ENCODE assay signal across 9 cellular contexts in genomic region chr3:138941259-138941885, GRCh38.
DNase-seq lines count a peak whose midpoint lies in the region; ATAC-seq and TF ChIP-seq lines count a peak whose summit lies in the region.
"Had no signal": no experiment of that assay in that cellular context is flagged by ENCODE, and none has a peak within 500 bp of the region (broad histone marks: within the 10 kb centered on the region; RNA-seq: fewer than 3 reads in every experiment).

No MANE protein-coding gene starts in this region.

- peak; percentile 63 for DNase-seq in stimulated activated CD4-positive, alpha-beta T cell treated with anti-CD3 and anti-CD28 coated beads, Interleukin-15, amount 100 ng/mL, for 24 hours
- DNase-seq in stimulated activated CD4-positive, alpha-beta T cell treated with anti-CD3 and anti-CD28 coated beads, Interleukin-1b, Interleukin-23, amount 100 ng/mL, for 48 hours: no peak
- DNase-seq in NCI-H146 treated with DMSO at 0.1 percent for 48 hours (lab: John Stamatoyannopoulos, UW; ENCODE audit: unreplicated experiment): peak; percentile 13
- DNase-seq in ecto neural progenitor cell (ENCODE audit: low spot score): peak; percentile 83
- no peak for DNase-seq in retinal pigment epithelial cell (ENCODE audit: low read depth)
- DNase-seq in T-helper 2 cell treated with Interferon-gamma antibody and Interleukin-4, amounts not matched to agents 5 μg/mL and 100 μg/mL, for 36 hours (ENCODE audit: low spot score): no peak

- no peaks in the 10 kb centered on the region for H3K9me3 Mint-ChIP-seq in T-helper 2 cell treated with Interferon-gamma antibody and Interleukin-4, amounts not matched to agents 5 μg/mL and 100 μg/mL, for 36 hours
- H3K9me3 Mint-ChIP-seq: central memory CD8-positive, alpha-beta T cell had no signal

- H3K27ac Mint-ChIP-seq in T-helper 2 cell treated with Interferon-gamma antibody and Interleukin-4, amounts not matched to agents 5 μg/mL and 100 μg/mL, for 36 hours: no peak overlapping the region

- H3K27me3 Mint-ChIP-seq in T-helper 2 cell treated with Interferon-gamma antibody and Interleukin-4, amounts not matched to agents 5 μg/mL and 100 μg/mL, for 36 hours (ENCODE audit: low read depth): peaks cover 91% of the 10 kb centered on the region

- H3K4me1 Mint-ChIP-seq in T-helper 2 cell treated with Interferon-gamma antibody and Interleukin-4, amounts not matched to agents 5 μg/mL and 100 μg/mL, for 36 hours (ENCODE audit: low read depth): peaks cover 17% of the 10 kb centered on the region

- peaks cover 5% of the 10 kb centered on the region for H3K36me3 Mint-ChIP-seq in T-helper 2 cell treated with Interferon-gamma antibody and Interleukin-4, amounts not matched to agents 5 μg/mL and 100 μg/mL, for 36 hours (ENCODE audit: low read depth)

- H3K4me3 Mint-ChIP-seq in T-helper 2 cell treated with Interferon-gamma antibody and Interleukin-4, amounts not matched to agents 5 μg/mL and 100 μg/mL, for 36 hours: no peak overlapping the region
- H3K4me3 Mint-ChIP-seq: central memory CD8-positive, alpha-beta T cell had no signal

- peak; percentile 80 for TF ChIP-seq CTCF in retinal pigment epithelial cell (conservative IDR thresholded peaks at IDR 0.05; ENCODE audit: low read depth, low read length)

- ATAC-seq in HG03521 (IDR thresholded peaks at IDR 0.05; ENCODE audit: unreplicated experiment) (no peak), GM19395 (IDR thresholded peaks at IDR 0.05; ENCODE audit: unreplicated experiment) (no peak)

- no peak overlapping the region for H3K4me3 ChIP-seq in retinal pigment epithelial cell (ENCODE audit: low read length)

Comparison
In these comparisons a context has a peak if more than half of its experiments do, and no peak if none do; other contexts are left out.
1. DNase-seq: peak in stimulated activated CD4-positive, alpha-beta T cell treated with anti-CD3 and anti-CD28 coated beads, Interleukin-15, amount 100 ng/mL, for 24 hours (single experiment), NCI-H146 treated with DMSO at 0.1 percent for 48 hours (single experiment) and ecto neural progenitor cell (single experiment); none in stimulated activated CD4-positive, alpha-beta T cell treated with anti-CD3 and anti-CD28 coated beads, Interleukin-1b, Interleukin-23, amount 100 ng/mL, for 48 hours (single experiment), retinal pigment epithelial cell (single experiment) and T-helper 2 cell treated with Interferon-gamma antibody and Interleukin-4, amounts not matched to agents 5 μg/mL and 100 μg/mL, for 36 hours (single experiment).